9 cellular contexts compared by ENCODE assay signal in genomic region chr17:43018008-43018853, GRCh38.
DNase-seq lines count a peak whose midpoint lies in the region; ATAC-seq lines count a peak whose summit lies in the region.
"Had no signal": no experiment of that assay in that cellular context is flagged by ENCODE, and none has a peak within 500 bp of the region (broad histone marks: within the 10 kb centered on the region; RNA-seq: fewer than 3 reads in every experiment).

No MANE protein-coding gene starts in this region.

- peak; percentile 5 for DNase-seq in AG20443 (ENCODE audit: low spot score)
- DNase-seq in ELF-1 (ENCODE audit: low read depth, low spot score) = peak; percentile 51
- peak; percentile 51 for DNase-seq in T-helper 22 cell (ENCODE audit: low read depth)
- DNase-seq in iPS-NIHi11 (ENCODE audit: low spot score) = peak; percentile 54
- no peak for DNase-seq in SHP77 (lab: John Stamatoyannopoulos, UW)
- no peak for DNase-seq in NCI-H1694 treated with DMSO at 0.1 percent for 48 hours (lab: John Stamatoyannopoulos, UW)
- no peak for DNase-seq in KG1 (lab: John Stamatoyannopoulos, UW)

- no peak for ATAC-seq in HG03354 (IDR thresholded peaks at IDR 0.05; ENCODE audit: poor library complexity, severe bottlenecking, unreplicated experiment)
- ATAC-seq: right lobe of liver had no signal

Comparison
In these comparisons a context has a peak if more than half of its experiments do, and no peak if none do; other contexts are left out.
1. DNase-seq: peak in AG20443 (single experiment), ELF-1 (single experiment), T-helper 22 cell (single experiment) and iPS-NIHi11 (single experiment); none in SHP77 (0 of 2), NCI-H1694 treated with DMSO at 0.1 percent for 48 hours (single experiment) and KG1 (single experiment).